40 cellular contexts compared by ENCODE assay signal in the genomic region with DNA sequence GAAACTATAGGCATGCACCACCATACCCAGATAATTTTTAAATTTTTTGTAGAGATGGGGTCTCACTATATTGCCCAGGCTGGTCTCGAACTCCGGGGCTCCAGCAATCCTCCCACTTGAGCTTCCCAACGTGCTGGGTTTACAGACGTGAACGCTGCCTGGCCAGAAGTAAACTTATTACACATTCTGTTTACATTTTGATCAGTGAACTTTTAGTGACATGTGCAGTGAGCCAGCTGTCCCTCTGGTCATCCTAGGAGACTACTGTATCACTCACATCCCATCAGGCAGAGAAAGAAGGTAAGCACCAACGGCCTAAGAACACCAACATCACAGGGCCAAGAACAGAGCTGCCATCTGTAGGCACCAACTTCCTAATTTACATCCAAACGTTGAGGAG. TPM values are rescaled to one million over a fixed set of nuclear protein-coding genes. Genes with fewer than 3 reads are reported as not detected.
"Had no signal": no experiment of that assay in that cellular context is flagged by ENCODE, and none has a peak within 500 bp of the region (broad histone marks: within the 10 kb centered on the region; RNA-seq: fewer than 3 reads in every experiment).

No MANE protein-coding gene starts in this region.

- FAIRE-seq: astrocyte, bronchial epithelial cell had no signal

- DNase-seq: activated effector memory CD4-positive, alpha-beta T cell treated with anti-CD3 and anti-CD28 coated beads, Interleukin-2, amount 50 U/mL, for 16 hours; activated effector memory CD4-positive, alpha-beta T cell treated with Interleukin-2 at 50 U/mL for 16 hours; activated gamma-delta T cell; activated gamma-delta T cell treated with Interleukin-2 at 50 U/mL for 16 hours; activated naive CD4-positive, alpha-beta T cell; activated naive CD4-positive, alpha-beta T cell treated with anti-CD3 and anti-CD28 coated beads for 36 hours; activated naive CD4-positive, alpha-beta T cell treated with anti-CD3 and anti-CD28 coated beads, Interleukin-2, amount 10 ng/mL, durations not matched to agents 7 days and 5 days; activated naive CD4-positive, alpha-beta T cell treated with anti-CD3 and anti-CD28 coated beads, Interleukin-2, amount 50 U/mL, for 16 hours; activated naive CD4-positive, alpha-beta T cell treated with Interleukin-2 at 50 U/mL for 16 hours; activated naive CD8-positive, alpha-beta T cell treated with anti-CD3 and anti-CD28 coated beads for 36 hours; activated naive CD8-positive, alpha-beta T cell treated with anti-CD3 and anti-CD28 coated beads, Interleukin-2, amount 10 ng/mL, durations not matched to agents 7 days and 5 days; activated naive CD8-positive, alpha-beta T cell treated with anti-CD3 and anti-CD28 coated beads, Interleukin-2, amount 50 U/mL, for 24 hours; activated T-cell treated with anti-CD3 and anti-CD28 coated beads, Interleukin-2, amount 50 U/mL, for 1 hour; activated T-cell treated with anti-CD3 and anti-CD28 coated beads, Interleukin-2, amount 50 U/mL, for 24 hours; activated T-cell treated with anti-CD3 and anti-CD28 coated beads, Interleukin-2, amount 50 U/mL, for 4 hours; activated T-cell treated with anti-CD3 and anti-CD28 coated beads, Interleukin-2, amount 50 U/mL, for 48 hours; activated T-cell treated with anti-CD3 and anti-CD28 coated beads, Interleukin-2, amount 50 U/mL, for 72 hours; adrenal gland; amniotic stem cell; amygdala; anterior cingulate cortex; aorta; body of pancreas; brain microvascular endothelial cell; caudate nucleus; central memory CD4-positive, alpha-beta T cell; cerebellar nuclear complex had no signal

- H3K4me1 ChIP-seq: adrenal gland, ascending aorta, body of pancreas, breast epithelium had no signal

- H3K27me3 ChIP-seq: adrenal gland, ascending aorta, body of pancreas, brain microvascular endothelial cell, breast epithelium, cardiac muscle cell had no signal

- ATAC-seq: activated naive CD4-positive, alpha-beta T cell treated with anti-CD3 and anti-CD28 coated beads, Interleukin-2, amount 50 U/mL, for 72 hours; activated naive CD8-positive, alpha-beta T cell treated with anti-CD3 and anti-CD28 coated beads, Interleukin-2, amount 50 U/mL, for 24 hours; activated T-cell treated with anti-CD3 and anti-CD28 coated beads, Interleukin-2, amount 50 U/mL, for 4 hours; activated T-cell treated with anti-CD3 and anti-CD28 coated beads, Interleukin-2, amount 50 U/mL, for 72 hours; activated T-helper 17 cell treated with anti-CD3 and anti-CD28 coated beads, Interleukin-2, amount 50 U/mL, for 72 hours; body of pancreas had no signal

- H3K4me3 ChIP-seq: adrenal gland, ascending aorta, body of pancreas, breast epithelium, cardiac muscle cell had no signal

- H3K36me3 ChIP-seq: breast epithelium had no signal

- H3K9me3 ChIP-seq: adrenal gland, ascending aorta, body of pancreas, breast epithelium had no signal

- H3K27ac ChIP-seq: adrenal gland, ascending aorta, body of pancreas, brain microvascular endothelial cell, breast epithelium, cardiac muscle cell had no signal

RNA-seq across cellular contexts. Expression of a gene that starts 27.2 kb away (rescaled TPM):
- total RNA-seq: activated naive CD4-positive, alpha-beta T cell treated with anti-CD3 and anti-CD28 coated beads for 36 hours; activated naive CD4-positive, alpha-beta T cell treated with anti-CD3 and anti-CD28 coated beads, Interleukin-2, amount 50 U/mL, for 72 hours; activated naive CD8-positive, alpha-beta T cell treated with anti-CD3 and anti-CD28 coated beads for 36 hours; activated naive CD8-positive, alpha-beta T cell treated with anti-CD3 and anti-CD28 coated beads, Interleukin-2, amount 10 ng/mL, durations not matched to agents 7 days and 5 days; activated T-cell treated with anti-CD3 and anti-CD28 coated beads, Interleukin-2, amount 50 U/mL, for 4 hours; activated T-cell treated with anti-CD3 and anti-CD28 coated beads, Interleukin-2, amount 50 U/mL, for 72 hours; activated T-helper 1 cell treated with anti-CD3 and anti-CD28 coated beads, Interleukin-12 subunit alpha, Interleukin-12 subunit beta, Interleukin-2, Interleukin-4 antibody, amounts not matched to agents 30 ng/mL and 10 ng/mL and 1 ng/mL, durations not matched to agents 14 hours and 24 hours and 36 hours; activated T-helper 17 cell treated with anti-CD3 and anti-CD28 coated beads, Interleukin-2, amount 50 U/mL, for 72 hours; activated T-helper 2 cell treated with anti-CD3 and anti-CD28 coated beads, Interferon-gamma antibody, Interleukin-2, Interleukin-4, amounts not matched to agents 10 μg/mL and 5 μg/mL and 100 μg/mL, durations not matched to agents 14 hours and 24 hours and 36 hours; adrenal gland; aorta; ascending aorta; astrocyte; body of pancreas; breast epithelium; bronchial epithelial cell; cardiac muscle cell; cardiac septum; cerebellum; chondrocyte had no signal
- polyA plus RNA-seq: adipose tissue, aorta, cardiac muscle cell had no signal

RNA-seq across cellular contexts. Expression of a gene that starts 50.3 kb away (rescaled TPM):
- total RNA-seq: activated naive CD4-positive, alpha-beta T cell treated with anti-CD3 and anti-CD28 coated beads for 36 hours; activated naive CD4-positive, alpha-beta T cell treated with anti-CD3 and anti-CD28 coated beads, Interleukin-2, amount 50 U/mL, for 72 hours; activated naive CD8-positive, alpha-beta T cell treated with anti-CD3 and anti-CD28 coated beads for 36 hours; activated naive CD8-positive, alpha-beta T cell treated with anti-CD3 and anti-CD28 coated beads, Interleukin-2, amount 10 ng/mL, durations not matched to agents 7 days and 5 days; activated T-cell treated with anti-CD3 and anti-CD28 coated beads, Interleukin-2, amount 50 U/mL, for 4 hours; activated T-cell treated with anti-CD3 and anti-CD28 coated beads, Interleukin-2, amount 50 U/mL, for 72 hours; activated T-helper 1 cell treated with anti-CD3 and anti-CD28 coated beads, Interleukin-12 subunit alpha, Interleukin-12 subunit beta, Interleukin-2, Interleukin-4 antibody, amounts not matched to agents 30 ng/mL and 10 ng/mL and 1 ng/mL, durations not matched to agents 14 hours and 24 hours and 36 hours; activated T-helper 17 cell treated with anti-CD3 and anti-CD28 coated beads, Interleukin-2, amount 50 U/mL, for 72 hours; activated T-helper 2 cell treated with anti-CD3 and anti-CD28 coated beads, Interferon-gamma antibody, Interleukin-2, Interleukin-4, amounts not matched to agents 10 μg/mL and 5 μg/mL and 100 μg/mL, durations not matched to agents 14 hours and 24 hours and 36 hours; adrenal gland; aorta; ascending aorta; astrocyte; body of pancreas; bronchial epithelial cell; cardiac muscle cell; cardiac septum; cerebellum; chondrocyte had no signal
- polyA plus RNA-seq: adipose tissue, adrenal gland, aorta, cardiac muscle cell had no signal
